20 cellular contexts compared by ENCODE assay signal in the genomic region with DNA sequence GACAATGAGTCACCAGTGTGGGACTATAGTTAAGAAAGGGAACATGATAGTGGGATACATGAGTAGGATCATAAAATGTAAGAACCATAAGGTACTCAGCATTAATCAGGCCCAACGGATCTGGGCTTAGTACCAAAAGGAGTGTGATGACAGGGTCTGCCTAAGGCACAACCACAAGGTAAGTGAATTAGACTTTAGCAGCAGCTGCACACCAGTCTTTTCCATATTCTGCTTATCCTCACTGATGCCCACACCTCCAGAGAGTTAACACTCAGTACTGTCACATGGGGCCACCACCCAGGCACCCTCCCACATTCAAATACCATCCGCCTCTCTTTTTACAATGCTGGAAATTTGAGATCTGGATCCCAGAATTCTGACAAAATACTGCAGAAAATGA.
"Had no signal": no experiment of that assay in that cellular context is flagged by ENCODE, and none has a peak within 500 bp of the region (broad histone marks: within the 10 kb centered on the region; RNA-seq: fewer than 3 reads in every experiment).

No MANE protein-coding gene starts in this region.

- H3K4me3 Mint-ChIP-seq: natural killer cell treated with Interleukin-12 subunit alpha and Interleukin-12 subunit beta and Interleukin-15 and Interleukin-18, amount 100 ng/mL, for 72 hours; stimulated activated effector memory CD8-positive, alpha-beta T cell treated with anti-CD3 and anti-CD28 coated beads, Interleukin-12 subunit alpha, Interleukin-12 subunit beta, amount 100 ng/mL, for 72 hours had no signal

- H3K9me3 ChIP-seq: neutrophil, right lobe of liver, thyroid gland had no signal

- H3K4me3 ChIP-seq: ascending aorta, coronary artery, lung, right lobe of liver, thyroid gland had no signal

- H3K27me3 ChIP-seq: ascending aorta, neutrophil, right lobe of liver, thyroid gland had no signal

- DNase-seq: activated CD4-positive, alpha-beta T cell treated with anti-CD3 and anti-CD28 coated beads, Interleukin-2, amount 50 U/mL, for 1 hour; activated CD8-positive, alpha-beta memory T cell treated with anti-CD3 and anti-CD28 coated beads for 24 hours; activated CD8-positive, alpha-beta memory T cell treated with anti-CD3 and anti-CD28 coated beads, Interleukin-2, amount 50 U/mL, for 48 hours; activated effector memory CD4-positive, alpha-beta T cell treated with Interleukin-2 at 50 U/mL for 16 hours; activated naive CD4-positive, alpha-beta T cell treated with anti-CD3 and anti-CD28 coated beads, Interleukin-2, amount 50 U/mL, for 16 hours; activated T-cell treated with anti-CD3 and anti-CD28 coated beads, Interleukin-2, amount 50 U/mL, for 48 hours; erythroblast; kidney; right lobe of liver; stimulated activated CD4-positive, alpha-beta T cell treated with anti-CD3 and anti-CD28 coated beads, Interleukin-4, amount 100 ng/mL, for 24 hours; thyroid gland had no signal

- ATAC-seq: activated CD4-positive, CD25-positive, alpha-beta regulatory T cell treated with anti-CD3 and anti-CD28 coated beads, Interleukin-2, amount 50 U/mL, for 24 hours; left lobe of liver; natural killer cell treated with Interleukin-12 subunit alpha and Interleukin-12 subunit beta and Interleukin-15 and Interleukin-18, amount 100 ng/mL, for 72 hours; right lobe of liver; stimulated activated effector memory CD8-positive, alpha-beta T cell treated with anti-CD3 and anti-CD28 coated beads, Interleukin-12 subunit alpha, Interleukin-12 subunit beta, amount 100 ng/mL, for 72 hours had no signal

- H3K4me1 Mint-ChIP-seq: stimulated activated effector memory CD8-positive, alpha-beta T cell treated with anti-CD3 and anti-CD28 coated beads, Interleukin-12 subunit alpha, Interleukin-12 subunit beta, amount 100 ng/mL, for 72 hours had no signal

- H3K27me3 Mint-ChIP-seq: natural killer cell treated with Interleukin-12 subunit alpha and Interleukin-12 subunit beta and Interleukin-15 and Interleukin-18, amount 100 ng/mL, for 72 hours had no signal

- H3K36me3 ChIP-seq: ascending aorta, neutrophil, right lobe of liver, thyroid gland had no signal

- H3K27ac Mint-ChIP-seq: natural killer cell treated with Interleukin-12 subunit alpha and Interleukin-12 subunit beta and Interleukin-15 and Interleukin-18, amount 100 ng/mL, for 72 hours; stimulated activated effector memory CD8-positive, alpha-beta T cell treated with anti-CD3 and anti-CD28 coated beads, Interleukin-12 subunit alpha, Interleukin-12 subunit beta, amount 100 ng/mL, for 72 hours had no signal

- H3K27ac ChIP-seq: ascending aorta, coronary artery, neutrophil, parathyroid adenoma, right lobe of liver, thyroid gland had no signal

- H3K4me1 ChIP-seq: ascending aorta, parathyroid adenoma, right lobe of liver, thyroid gland had no signal
